ENCODE assay signal across 11 cellular contexts in genomic region chr4:34880246-34880645, GRCh38.
"Had no signal": no experiment of that assay in that cellular context is flagged by ENCODE, and none has a peak within 500 bp of the region (broad histone marks: within the 10 kb centered on the region; RNA-seq: fewer than 3 reads in every experiment).

No MANE protein-coding gene starts in this region.

- H3K27ac ChIP-seq: GM23248 had no signal

- H3K9ac ChIP-seq: GM23248 had no signal

- H3K4me2 ChIP-seq: GM23338 had no signal

- FAIRE-seq: H1, H54 had no signal

- H3K36me3 ChIP-seq: HAP-1 had no signal

- ATAC-seq: GM23338, HCT116 had no signal

- H3K4me3 ChIP-seq: GM23248, GM23338, HAP-1 had no signal

- H2AFZ ChIP-seq: GM23248, GM23338 had no signal

- DNase-seq: GM23248, GOT3, H7, H9, HCEC 1CT, HFFc6 had no signal
